9 cellular contexts compared by ENCODE assay signal in the genomic region with DNA sequence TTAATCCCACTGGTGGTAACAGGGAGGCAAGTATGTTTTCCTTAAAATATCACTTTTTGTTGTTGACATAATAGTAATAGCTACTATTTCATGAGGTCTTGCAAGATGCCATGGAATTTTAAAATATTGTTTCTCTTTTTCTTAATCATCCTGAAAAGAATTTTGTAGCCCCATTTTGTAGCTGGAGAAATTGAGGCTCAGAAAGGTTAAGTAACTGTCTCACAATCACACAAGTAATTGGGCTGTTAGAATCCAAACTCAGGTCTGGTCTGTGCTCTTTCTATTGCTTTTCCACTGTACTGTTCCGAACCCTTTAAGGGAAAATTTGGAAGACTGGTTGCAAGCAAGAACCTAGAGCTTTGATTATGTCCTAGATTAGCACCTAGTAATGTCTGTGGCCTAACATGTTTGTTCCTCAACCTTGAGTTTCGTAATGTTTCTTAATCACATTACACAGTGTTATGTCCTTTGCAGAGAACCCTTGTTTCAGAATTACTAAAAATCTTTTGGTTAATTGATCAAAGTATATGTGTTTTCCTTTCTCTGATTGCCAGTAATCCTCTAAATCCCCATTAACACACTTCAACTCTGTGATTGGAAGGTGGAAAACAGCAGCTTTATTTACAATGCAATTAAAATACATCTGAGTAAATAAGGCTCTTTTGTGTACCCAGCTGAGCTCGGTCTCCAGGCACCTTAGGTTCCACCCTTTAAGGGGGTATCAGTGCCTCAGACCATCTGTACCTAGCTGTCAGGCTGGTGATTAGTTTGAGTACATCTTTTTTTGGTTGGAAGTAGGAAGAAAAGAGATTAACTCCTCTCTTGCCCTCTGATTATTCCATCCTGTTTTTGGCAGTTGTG. TPM values are rescaled to one million over a fixed set of nuclear protein-coding genes. Genes with fewer than 3 reads are reported as not detected.
DNase-seq lines count a peak whose midpoint lies in the region; ATAC-seq and TF ChIP-seq lines count a peak whose summit lies in the region.
"Had no signal": no experiment of that assay in that cellular context is flagged by ENCODE, and none has a peak within 500 bp of the region (broad histone marks: within the 10 kb centered on the region; RNA-seq: fewer than 3 reads in every experiment).

No MANE protein-coding gene starts in this region.

- H3K36me3 ChIP-seq in PC-9 (ENCODE audit: low read depth), result peaks cover 37% of the 10 kb centered on the region

- TF ChIP-seq CTCF in AG04450 (IDR thresholded peaks at IDR 0.05; ENCODE audit: low read depth, low read length), result no peak
- TF ChIP-seq CTCF in PC-9 (conservative IDR thresholded peaks at IDR 0.05), result no peak

- TSS peak; percentile 92 for BruUV-seq in PC-9 (replicated peaks; lab: Mats Ljungman, UMichigan)

- peak overlapping the region; percentile 56; the same call in 1 of the 2 replicates for H2AFZ ChIP-seq in PC-9

- POLR2A ChIA-PET in AG04450 (lab: Yijun Ruan, JAX), result interaction anchor here (0.8 kb wide), 1 partner anchor 11 kb away, joined by 8 read pairs; the partner anchor contains the start of genes IFT25 and LRRC42
- POLR2A ChIA-PET in PC-9 (lab: Charles Lee; ENCODE audit: unreplicated experiment), result interaction anchor here (0.5 to 0.6 kb wide), 3 partner anchors 34 to 93 kb away, joined by 3 to 9 read pairs (median 4); no protein-coding TSS in a partner anchor

- peak overlapping the region; percentile 60 for H3K4me2 ChIP-seq in PC-9

- H3K27ac ChIP-seq in AG04450 (ENCODE audit: low read depth, low read length) (peak overlapping the region; percentile 55), PC-9 (peak overlapping the region; percentile 88)
- H3K27ac ChIP-seq: SK-N-MC had no signal

- intact Hi-C loops in PC-9 (cut with micrococcal nuclease; ENCODE audit: unreplicated experiment), result loop anchor here (1.0 to 5.0 kb wide), 3 partner anchors 11 to 68 kb away; partner anchors contain the start of genes IFT25, LDLRAD1 and YIPF1

- 0 out of 2 replicates have a peak, but pooled peaks cover 3% of the 10 kb centered on the region for H4K20me1 ChIP-seq in PC-9 (ENCODE audit: insufficient read depth)

- H3K4me1 ChIP-seq in PC-9 (replicated peaks; ENCODE audit: insufficient read depth), result peaks cover 26% of the 10 kb centered on the region

- peak; percentile 60 for ATAC-seq in left lobe of liver
- no peak for ATAC-seq in GM19023 (IDR thresholded peaks at IDR 0.05; ENCODE audit: unreplicated experiment)

- CTCF ChIA-PET in AG04450 (lab: Charles Lee) (interaction anchor here (0.7 to 1.8 kb wide), 6 partner anchors 9 to 543 kb away, joined by 3 to 11 read pairs (median 4); partner anchors contain the start of genes IFT25 and LRRC42), PC-9 (lab: Charles Lee) (interaction anchor here (0.7 to 0.8 kb wide), 2 partner anchors 11 to 77 kb away, joined by 3 read pairs; partner anchors contain the start of gene IFT25)

- peaks cover 13% of the 10 kb centered on the region; the same call in 1 of the 2 replicates for H3K79me2 ChIP-seq in PC-9 (ENCODE audit: low read depth)

- no peaks in the 10 kb centered on the region for H3K27me3 ChIP-seq in AG04450 (ENCODE audit: control insufficient read depth, insufficient read depth, low read length)
- H3K27me3 ChIP-seq in PC-9 (ENCODE audit: insufficient read depth, low read depth), result no peaks in the 10 kb centered on the region

- DNase-seq in AG04450 (ENCODE audit: low read depth, low spot score) (no peak), LoVo (ENCODE audit: low spot score) (peak; percentile 40), PC-9 (peak; percentile 10 to 44), left lobe of liver (ENCODE audit: low spot score) (no peak), nucleus accumbens (lab: John Stamatoyannopoulos, UW) (no peak), erythroblast (lab: John Stamatoyannopoulos, UW) (no peak), pons (ENCODE audit: low spot score) (no peak)

- no peak for TF ChIP-seq POLR2A in erythroblast (IDR thresholded peaks at IDR 0.05; ENCODE audit: low read length)

- H3K4me3 ChIP-seq in AG04450 (ENCODE audit: low read depth, low read length), result no peak overlapping the region
- H3K4me3 ChIP-seq in PC-9, result peak overlapping the region; percentile 13; the same call in 1 of the 2 replicates
- H3K4me3 ChIP-seq: SK-N-MC had no signal

- peaks cover 42% of the 10 kb centered on the region for H3F3A ChIP-seq in PC-9 (ENCODE audit: insufficient read depth, low read depth)

- H3K9me3 ChIP-seq in AG04450 (ENCODE audit: control insufficient read depth, insufficient read depth, low read length), result no peaks in the 10 kb centered on the region
- H3K9me3 ChIP-seq in PC-9 (ENCODE audit: insufficient read depth, low read depth), result no peaks in the 10 kb centered on the region

- H3K9me2 ChIP-seq in PC-9 (ENCODE audit: insufficient read depth), result no peaks in the 10 kb centered on the region

RNA-seq across cellular contexts. Expression of gene LRRC42, which starts 10.4 kb away (rescaled TPM):
- polyA plus RNA-seq in AG04450 (2011; rRNA removed), result 44.5 and 51.4 TPM in 2 replicates
- 27.5 and 29.5 TPM in 2 replicates for polyA minus RNA-seq in AG04450 (2011; rRNA and poly(A)+ RNA removed)
- total RNA-seq in PC-9 (2021), result 78.7 and 82.7 TPM in 2 replicates
- 10.5 TPM for total RNA-seq in left lobe of liver

RNA-seq across cellular contexts. Expression of gene IFT25, which starts 11.0 kb away (rescaled TPM):
- polyA plus RNA-seq in AG04450 (2011; rRNA removed), result 41.9 and 54.2 TPM in 2 replicates
- polyA minus RNA-seq in AG04450 (2011; rRNA and poly(A)+ RNA removed), result 3.2 and 8.2 TPM in 2 replicates
- total RNA-seq in PC-9 (2021) (98.8 and 128 TPM in 2 replicates), left lobe of liver (14.4 TPM)

Comparison
In these comparisons a context has a peak if more than half of its experiments do, and no peak if none do; other contexts are left out.
1. DNase-seq: peak in LoVo (single experiment) and PC-9 (2 of 2); none in AG04450 (single experiment), left lobe of liver (single experiment), nucleus accumbens (0 of 56), erythroblast (0 of 2) and pons (single experiment).